Comparison of ENCODE assay signal across 12 cellular contexts in genomic region chr6:42007286-42007685, GRCh38. TPM values are rescaled to one million over a fixed set of nuclear protein-coding genes. Genes with fewer than 3 reads are reported as not detected.
DNase-seq lines count a peak whose midpoint lies in the region; ATAC-seq lines count a peak whose summit lies in the region.
"Had no signal": no experiment of that assay in that cellular context is flagged by ENCODE, and none has a peak within 500 bp of the region (broad histone marks: within the 10 kb centered on the region; RNA-seq: fewer than 3 reads in every experiment).

No MANE protein-coding gene starts in this region.

- H3K27ac ChIP-seq in SJCRH30, result peak overlapping the region; percentile 91
- H3K27ac ChIP-seq: SJSA1 had no signal

- H3K27ac Mint-ChIP-seq in effector memory CD8-positive, alpha-beta T cell, result peak overlapping the region; percentile 88 to 91

- peaks cover 50% of the 10 kb centered on the region for H3K4me1 ChIP-seq in SJCRH30
- H3K4me1 ChIP-seq: SJSA1 had no signal

- H3K27me3 ChIP-seq in SJCRH30, result no peaks in the 10 kb centered on the region
- H3K27me3 ChIP-seq: SJSA1 had no signal

- H3K4me1 Mint-ChIP-seq in effector memory CD8-positive, alpha-beta T cell (ENCODE audit: low read depth in 2 of 2), result peaks cover 44 to 57% of the 10 kb centered on the region in 2 donors

- no peaks in the 10 kb centered on the region for H3K36me3 ChIP-seq in SJCRH30
- H3K36me3 ChIP-seq: SJSA1 had no signal

- H3K36me3 Mint-ChIP-seq in effector memory CD8-positive, alpha-beta T cell (ENCODE audit: insufficient read depth), result peaks cover 60% of the 10 kb centered on the region

- peak overlapping the region; percentile 70 to 75 for H3K4me3 Mint-ChIP-seq in effector memory CD8-positive, alpha-beta T cell

- ATAC-seq in effector memory CD8-positive, alpha-beta T cell (replicated peaks), result no peak
- peak; percentile 53 for ATAC-seq in stimulated activated naive CD8-positive, alpha-beta T cell treated with anti-CD3 and anti-CD28 coated beads, Interleukin-15, Interleukin-2, amounts not matched to agents 100 U/mL and 50 U/mL, for 24 hours
- no peak for ATAC-seq in GM21423 (IDR thresholded peaks at IDR 0.05; ENCODE audit: unreplicated experiment)

- no peaks in the 10 kb centered on the region for H3K9me3 Mint-ChIP-seq in effector memory CD8-positive, alpha-beta T cell

- H3K27me3 Mint-ChIP-seq in effector memory CD8-positive, alpha-beta T cell, result no peaks in the 10 kb centered on the region

- DNase-seq in activated CD8-positive, alpha-beta memory T cell treated with anti-CD3 and anti-CD28 coated beads for 24 hours, result peak; percentile 55
- DNase-seq in activated CD8-positive, alpha-beta memory T cell treated with anti-CD3 and anti-CD28 coated beads, Interleukin-2, amount 50 U/mL, for 4 hours, result no peak
- DNase-seq in SJCRH30, result peak; percentile 52 to 77
- no peak for DNase-seq in effector memory CD8-positive, alpha-beta T cell
- DNase-seq in stimulated activated naive CD8-positive, alpha-beta T cell treated with anti-CD3 and anti-CD28 coated beads, Interleukin-15, Interleukin-2, amounts not matched to agents 100 U/mL and 50 U/mL, for 24 hours, result peak; percentile 58
- no peak for DNase-seq in ACHN
- no peak for DNase-seq in iPS-NIHi7 (ENCODE audit: extremely low spot score)
- DNase-seq: mammary epithelial cell, NCI-H526, trophoblast cell had no signal

- peak overlapping the region; percentile 42 for H3K4me3 ChIP-seq in SJCRH30
- H3K4me3 ChIP-seq: SJSA1 had no signal

- no peaks in the 10 kb centered on the region for H3K9me3 ChIP-seq in SJCRH30 (replicated peaks)
- H3K9me3 ChIP-seq: SJSA1 had no signal

- in situ Hi-C loops in ACHN (cut with HindIII; ENCODE audit: low pct_ligation_motif_present, low pct_unique_long_range_greater_than_20kb, low sequenced_read_pairs), result no loop called here

RNA-seq across cellular contexts. Expression of gene TAF8, which starts 43.0 kb away (rescaled TPM):
- total RNA-seq in SJCRH30 (2014; rRNA removed; shearing (Covaris generic)), result 37.0 and 43.1 TPM in 2 replicates

Comparison
In these comparisons a context has a peak if more than half of its experiments do, and no peak if none do; other contexts are left out.
1. DNase-seq: peak in activated CD8-positive, alpha-beta memory T cell treated with anti-CD3 and anti-CD28 coated beads for 24 hours (single experiment), SJCRH30 (2 of 2) and stimulated activated naive CD8-positive, alpha-beta T cell treated with anti-CD3 and anti-CD28 coated beads, Interleukin-15, Interleukin-2, amounts not matched to agents 100 U/mL and 50 U/mL, for 24 hours (single experiment); none in activated CD8-positive, alpha-beta memory T cell treated with anti-CD3 and anti-CD28 coated beads, Interleukin-2, amount 50 U/mL, for 4 hours (single experiment), effector memory CD8-positive, alpha-beta T cell (0 of 3), ACHN (single experiment) and iPS-NIHi7 (single experiment).